ENCODE assay signal across 8 cellular contexts in the genomic region with DNA sequence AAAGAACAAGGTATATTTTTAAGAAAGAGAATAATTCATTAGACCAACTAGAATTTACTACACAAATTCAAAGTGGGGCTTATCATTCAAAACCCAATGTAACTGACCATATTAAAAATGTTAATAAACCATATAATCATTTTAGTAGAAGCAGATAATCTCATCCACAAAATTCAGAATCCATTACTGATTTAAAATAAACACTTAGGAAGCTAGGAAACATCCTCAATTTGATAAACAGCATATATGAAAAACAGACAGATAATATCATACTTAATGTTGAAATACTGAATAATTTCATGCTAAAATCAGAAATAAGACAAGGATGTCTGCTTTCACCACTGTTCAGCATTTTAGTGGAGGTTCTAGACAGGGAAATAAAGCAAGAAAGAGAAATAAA.
"Had no signal": no experiment of that assay in that cellular context is flagged by ENCODE, and none has a peak within 500 bp of the region (broad histone marks: within the 10 kb centered on the region; RNA-seq: fewer than 3 reads in every experiment).

No MANE protein-coding gene starts in this region.

- FAIRE-seq: HepG2, HTR-8/SVneo, K562 had no signal

- ATAC-seq: HepG2, K562 had no signal

- H3K4me2 ChIP-seq: KMS-11 had no signal

- H3K9ac ChIP-seq: KMS-11 had no signal

- DNase-seq: IMR-90, KBM-7, KG1 had no signal

- H3K4me3 ChIP-seq: K562 had no signal

- H3K27ac ChIP-seq: HL-60, KMS-11 had no signal
